Comparison of ENCODE assay signal across 8 cellular contexts in genomic region chr15:57705746-57706404, GRCh38. TPM values are rescaled to one million over a fixed set of nuclear protein-coding genes. Genes with fewer than 3 reads are reported as not detected.
DNase-seq lines count a peak whose midpoint lies in the region; ATAC-seq and TF ChIP-seq lines count a peak whose summit lies in the region.

No MANE protein-coding gene starts in this region.

- H3K27ac Mint-ChIP-seq in effector memory CD8-positive, alpha-beta T cell = peak overlapping the region; percentile 52 to 98
- peak overlapping the region; percentile 81 to 88 for H3K27ac Mint-ChIP-seq in natural killer cell treated with Interleukin-12 subunit alpha and Interleukin-12 subunit beta and Interleukin-15 and Interleukin-18, amount 100 ng/mL, for 72 hours

- WGBS in lower leg skin, 2 donors = 75 to 78% methylated on average over 12 of the region's 12 CpGs

- peaks cover 46% of the 10 kb centered on the region for H3K79me2 ChIP-seq in MM.1S (ENCODE audit: low read length)

- peak overlapping the region; percentile 73 to 90 for H3K4me3 Mint-ChIP-seq in effector memory CD8-positive, alpha-beta T cell
- peak overlapping the region; percentile 95 for H3K4me3 Mint-ChIP-seq in natural killer cell treated with Interleukin-12 subunit alpha and Interleukin-12 subunit beta and Interleukin-15 and Interleukin-18, amount 100 ng/mL, for 72 hours

- peaks cover 19% of the 10 kb centered on the region for H3K36me3 Mint-ChIP-seq in effector memory CD8-positive, alpha-beta T cell (ENCODE audit: insufficient read depth)
- H3K36me3 Mint-ChIP-seq in natural killer cell treated with Interleukin-12 subunit alpha and Interleukin-12 subunit beta and Interleukin-15 and Interleukin-18, amount 100 ng/mL, for 72 hours = peaks cover 26% of the 10 kb centered on the region

- H3K9me2 ChIP-seq in MM.1S (replicated peaks; ENCODE audit: insufficient read depth, low read length) = no peaks in the 10 kb centered on the region

- DNase-seq in MM.1S (no peak), islet precursor cell (no peak), 8988T (no peak), lower leg skin (ENCODE audit: low spot score in 2 of 2) (no peak)
- DNase-seq in effector memory CD8-positive, alpha-beta T cell = no peak
- no peak for DNase-seq in natural killer cell treated with Interleukin-12 subunit alpha and Interleukin-12 subunit beta and Interleukin-15 and Interleukin-18, amount 100 ng/mL, for 72 hours (ENCODE audit: low spot score)

- peaks cover 21% of the 10 kb centered on the region for H3K36me3 ChIP-seq in BLaER1
- H3K36me3 ChIP-seq in MM.1S (replicated peaks; ENCODE audit: insufficient read depth, low read length) = peaks cover 14% of the 10 kb centered on the region; the same call in 1 of the 2 replicates

- TF ChIP-seq POLR2A in lower leg skin (IDR thresholded peaks at IDR 0.05) = no peak

- H3K4me3 ChIP-seq in BLaER1 (peak overlapping the region; percentile 93), MM.1S (ENCODE audit: low read length) (peak overlapping the region; percentile 89), lower leg skin (ENCODE audit: low read depth, poor library complexity, severe bottlenecking) (no peak overlapping the region)

- no peaks in the 10 kb centered on the region for H3K9me3 ChIP-seq in BLaER1
- H3K9me3 ChIP-seq in MM.1S (replicated peaks; ENCODE audit: insufficient read depth, low read length) = no peaks in the 10 kb centered on the region

- H3K27me3 Mint-ChIP-seq in effector memory CD8-positive, alpha-beta T cell = peaks cover 5 to 6% of the 10 kb centered on the region in 2 donors
- H3K27me3 Mint-ChIP-seq in natural killer cell treated with Interleukin-12 subunit alpha and Interleukin-12 subunit beta and Interleukin-15 and Interleukin-18, amount 100 ng/mL, for 72 hours = peaks cover 18 to 21% of the 10 kb centered on the region in 2 donors

- H3K27me3 ChIP-seq in BLaER1 (no peaks in the 10 kb centered on the region), MM.1S (replicated peaks; ENCODE audit: insufficient read depth, low read length) (no peaks in the 10 kb centered on the region)

- H3K4me1 ChIP-seq in BLaER1 = peaks cover 39% of the 10 kb centered on the region
- peaks cover 25% of the 10 kb centered on the region for H3K4me1 ChIP-seq in MM.1S (ENCODE audit: low read length)

- TF ChIP-seq CTCF in MM.1S (IDR thresholded peaks at IDR 0.05; ENCODE audit: low read length) (no peak), lower leg skin (IDR thresholded peaks at IDR 0.05) (no peak)

- peaks cover 19 to 36% of the 10 kb centered on the region in 2 donors for H3K4me1 Mint-ChIP-seq in effector memory CD8-positive, alpha-beta T cell (ENCODE audit: low read depth in 2 of 2)
- peaks cover 21 to 39% of the 10 kb centered on the region in 2 donors for H3K4me1 Mint-ChIP-seq in natural killer cell treated with Interleukin-12 subunit alpha and Interleukin-12 subunit beta and Interleukin-15 and Interleukin-18, amount 100 ng/mL, for 72 hours (ENCODE audit: low read depth in 2 of 2)

- H2AFZ ChIP-seq in MM.1S (ENCODE audit: low read length) = peak overlapping the region; percentile 99

- peaks cover 4% of the 10 kb centered on the region; the same call in 1 of the 2 replicates for H3F3A ChIP-seq in MM.1S (ENCODE audit: insufficient read depth, low read length)

- H3K27ac ChIP-seq in BLaER1 (peak overlapping the region; percentile 99), MM.1S (ENCODE audit: low read length) (peak overlapping the region; percentile 75; the same call in 1 of the 2 replicates)

- H3K9ac ChIP-seq in BLaER1 (peak overlapping the region; percentile 99), MM.1S (ENCODE audit: low read length) (peak overlapping the region; percentile 98)

- no peak for ATAC-seq in effector memory CD8-positive, alpha-beta T cell (replicated peaks)
- peak in 1 of 2 donors; percentile 3 for ATAC-seq in natural killer cell treated with Interleukin-12 subunit alpha and Interleukin-12 subunit beta and Interleukin-15 and Interleukin-18, amount 100 ng/mL, for 72 hours
- ATAC-seq in HG03378 (IDR thresholded peaks at IDR 0.05; ENCODE audit: unreplicated experiment) = no peak

- H3K4me2 ChIP-seq in BLaER1 (peak overlapping the region; percentile 81), MM.1S (ENCODE audit: low read depth, low read length) (peak overlapping the region; percentile 61)

- H4K20me1 ChIP-seq in BLaER1 = peaks cover 4% of the 10 kb centered on the region; the same call in 1 of the 2 replicates
- H4K20me1 ChIP-seq in MM.1S (ENCODE audit: insufficient read depth, low read length) = no peaks in the 10 kb centered on the region

- intact Hi-C loops in lower leg skin (cut with DNase I; ENCODE audit: low total_unique reads) = no loop called here

- H3K9me3 Mint-ChIP-seq in effector memory CD8-positive, alpha-beta T cell = no peaks in the 10 kb centered on the region
- no peaks in the 10 kb centered on the region for H3K9me3 Mint-ChIP-seq in natural killer cell treated with Interleukin-12 subunit alpha and Interleukin-12 subunit beta and Interleukin-15 and Interleukin-18, amount 100 ng/mL, for 72 hours

RNA-seq across cellular contexts. Expression of gene POLR2M, which starts 0.6 kb away (rescaled TPM):
- 10 to 100 TPM; 40.2 to 47.5 TPM for total RNA-seq in natural killer cell treated with Interleukin-12 subunit alpha and Interleukin-12 subunit beta and Interleukin-15 and Interleukin-18, amount 100 ng/mL, for 72 hours
- total RNA-seq in lower leg skin = 100 to 1,000 TPM in 1 of 4 donors, 10 to 100 TPM in 3; 25.5 to 430 (median 34.7) TPM
